Comparison of ENCODE assay signal across 1 cellular context in the genomic region with DNA sequence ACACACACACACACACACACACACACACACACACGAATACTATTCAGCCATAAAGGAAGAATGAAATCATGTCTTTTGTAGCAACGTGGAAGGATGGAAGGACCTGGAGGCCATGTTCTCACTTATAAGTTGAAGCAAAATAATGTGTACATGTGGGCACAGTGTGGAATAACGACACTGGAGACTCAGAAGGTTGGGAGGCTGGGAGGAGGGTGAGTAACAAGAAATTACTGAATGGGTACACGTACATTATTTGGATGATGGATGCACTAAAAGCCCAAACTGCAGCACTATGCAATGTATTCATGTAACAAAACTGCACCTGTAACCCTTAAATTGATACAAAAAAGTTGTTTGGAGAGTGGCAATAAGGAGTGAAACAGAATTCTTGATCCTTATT.
TF ChIP-seq lines count a peak whose summit lies in the region.

No MANE protein-coding gene starts in this region.

TF ChIP-seq in K562, 482 proteins besides CTCF, POLR2A, EP300 and RAD21:
- no peak for TF ChIP-seq NFRKB (IDR thresholded peaks at IDR 0.05; ENCODE audit: low read depth)
- TF ChIP-seq, protein P1, sequence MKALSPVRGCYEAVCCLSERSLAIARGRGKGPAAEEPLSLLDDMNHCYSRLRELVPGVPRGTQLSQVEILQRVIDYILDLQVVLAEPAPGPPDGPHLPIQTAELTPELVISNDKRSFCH (CRISPR knock-in tag; IDR thresholded peaks at IDR 0.05), result 0 out of 2 replicates have a peak, but pooled peaks have one; percentile 3
- TF ChIP-seq, protein P1 (tag; IDR thresholded peaks at IDR 0.05), result no peak
